1 cellular context compared by ENCODE assay signal in genomic region chr5:34538026-34538672, GRCh38.
A peak's percentile ranks its signal among the peaks of the same experiment; 100 is the strongest.
TF ChIP-seq lines count a peak whose summit lies in the region.

No MANE protein-coding gene starts in this region.

TF ChIP-seq in K562, 482 proteins besides CTCF, POLR2A, EP300 and RAD21 (continued from another document):
- TF ChIP-seq, protein P1, sequence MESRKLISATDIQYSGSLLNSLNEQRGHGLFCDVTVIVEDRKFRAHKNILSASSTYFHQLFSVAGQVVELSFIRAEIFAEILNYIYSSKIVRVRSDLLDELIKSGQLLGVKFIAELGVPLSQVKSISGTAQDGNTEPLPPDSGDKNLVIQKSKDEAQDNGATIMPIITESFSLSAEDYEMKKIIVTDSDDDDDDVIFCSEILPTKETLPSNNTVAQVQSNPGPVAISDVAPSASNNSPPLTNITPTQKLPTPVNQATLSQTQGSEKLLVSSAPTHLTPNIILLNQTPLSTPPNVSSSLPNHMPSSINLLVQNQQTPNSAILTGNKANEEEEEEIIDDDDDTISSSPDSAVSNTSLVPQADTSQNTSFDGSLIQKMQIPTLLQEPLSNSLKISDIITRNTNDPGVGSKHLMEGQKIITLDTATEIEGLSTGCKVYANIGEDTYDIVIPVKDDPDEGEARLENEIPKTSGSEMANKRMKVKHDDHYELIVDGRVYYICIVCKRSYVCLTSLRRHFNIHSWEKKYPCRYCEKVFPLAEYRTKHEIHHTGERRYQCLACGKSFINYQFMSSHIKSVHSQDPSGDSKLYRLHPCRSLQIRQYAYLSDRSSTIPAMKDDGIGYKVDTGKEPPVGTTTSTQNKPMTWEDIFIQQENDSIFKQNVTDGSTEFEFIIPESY (CRISPR knock-in tag; IDR thresholded peaks at IDR 0.05) = no peak
- TF ChIP-seq E2F8 (IDR thresholded peaks at IDR 0.05; ENCODE audit: low read depth, partially characterized antibody) (no peak), SMC3 (conservative IDR thresholded peaks at IDR 0.05; ENCODE audit: insufficient read depth, low read depth, low read length) (peak; percentile 62), SREBF2 (CRISPR knock-in tag; IDR thresholded peaks at IDR 0.05) (no peak), RBM39 (optimal IDR thresholded peaks at IDR 0.05; ENCODE audit: low read depth, low read length) (no peak)
TF ChIP-seq in K562: peak in this region for 26.
